Comparison of ENCODE assay signal across 30 cellular contexts in genomic region chr2:104163611-104164157, GRCh38.
"Had no signal": no experiment of that assay in that cellular context is flagged by ENCODE, and none has a peak within 500 bp of the region (broad histone marks: within the 10 kb centered on the region; RNA-seq: fewer than 3 reads in every experiment).

No MANE protein-coding gene starts in this region.

- FAIRE-seq: keratinocyte, small intestine had no signal

- H3K4me3 ChIP-seq: adrenal gland, breast epithelium, esophagus muscularis mucosa, gastrocnemius medialis, ovary, sigmoid colon, transverse colon had no signal

- H3K27me3 Mint-ChIP-seq: activated B cell treated with CpG ODN at 0.5 μM for 24 hours; activated naive CD8-positive, alpha-beta T cell treated with anti-CD3 and anti-CD28 coated beads for 36 hours; central memory CD8-positive, alpha-beta T cell; dendritic cell treated with granulocyte-macrophage colony-stimulating factor and Interleukin-4, amounts not matched to agents 40 ng/mL and 50 ng/mL, for 4 days had no signal

- DNase-seq: activated B cell treated with CpG ODN at 0.5 μM for 24 hours; activated CD8-positive, alpha-beta memory T cell treated with anti-CD3 and anti-CD28 coated beads for 24 hours; activated CD8-positive, alpha-beta memory T cell treated with anti-CD3 and anti-CD28 coated beads, Interleukin-2, amount 50 U/mL, for 4 hours; activated effector memory CD4-positive, alpha-beta T cell treated with anti-CD3 and anti-CD28 coated beads, Interleukin-2, amount 50 U/mL, for 16 hours; activated naive CD4-positive, alpha-beta T cell treated with anti-CD3 and anti-CD28 coated beads for 36 hours; activated naive CD8-positive, alpha-beta T cell treated with anti-CD3 and anti-CD28 coated beads for 36 hours; activated T-cell treated with anti-CD3 and anti-CD28 coated beads, Interleukin-2, amount 50 U/mL, for 1 hour; adrenal gland; aorta; endodermal cell; gastrocnemius medialis; glutamatergic neuron; left cardiac atrium; left ventricle myocardium superior; mammary epithelial cell; ovary; sigmoid colon; small intestine; stimulated activated CD4-positive, alpha-beta T cell treated with anti-CD3 and anti-CD28 coated beads, Interleukin-2, amount 100 ng/mL, for 24 hours; stimulated activated naive CD4-positive, alpha-beta T cell; T-helper 2 cell; transverse colon had no signal

- H3K4me3 Mint-ChIP-seq: activated B cell treated with CpG ODN at 0.5 μM for 24 hours; activated naive CD4-positive, alpha-beta T cell treated with anti-CD3 and anti-CD28 coated beads for 36 hours; activated naive CD8-positive, alpha-beta T cell treated with anti-CD3 and anti-CD28 coated beads for 36 hours; activated T-helper 1 cell treated with anti-CD3 and anti-CD28 coated beads, Interleukin-12 subunit alpha, Interleukin-12 subunit beta, Interleukin-2, Interleukin-4 antibody, amounts not matched to agents 30 ng/mL and 10 ng/mL and 1 ng/mL, durations not matched to agents 14 hours and 24 hours and 36 hours; central memory CD8-positive, alpha-beta T cell; dendritic cell treated with granulocyte-macrophage colony-stimulating factor and Interleukin-4, amounts not matched to agents 40 ng/mL and 50 ng/mL, for 4 days; endodermal cell; nephron had no signal

- H3K9me3 ChIP-seq: adrenal gland, breast epithelium, esophagus muscularis mucosa, gastrocnemius medialis, ovary, sigmoid colon, transverse colon had no signal

- H3K4me1 Mint-ChIP-seq: activated B cell treated with CpG ODN at 0.5 μM for 24 hours; activated naive CD8-positive, alpha-beta T cell treated with anti-CD3 and anti-CD28 coated beads for 36 hours; central memory CD8-positive, alpha-beta T cell; endodermal cell; nephron had no signal

- H3K27ac ChIP-seq: adrenal gland, breast epithelium, esophagus muscularis mucosa, gastrocnemius medialis, ovary, sigmoid colon, transverse colon had no signal

- H3K27ac Mint-ChIP-seq: activated B cell treated with CpG ODN at 0.5 μM for 24 hours; activated naive CD4-positive, alpha-beta T cell treated with anti-CD3 and anti-CD28 coated beads for 36 hours; activated naive CD8-positive, alpha-beta T cell treated with anti-CD3 and anti-CD28 coated beads for 36 hours; activated T-helper 1 cell treated with anti-CD3 and anti-CD28 coated beads, Interleukin-12 subunit alpha, Interleukin-12 subunit beta, Interleukin-2, Interleukin-4 antibody, amounts not matched to agents 30 ng/mL and 10 ng/mL and 1 ng/mL, durations not matched to agents 14 hours and 24 hours and 36 hours; dendritic cell treated with granulocyte-macrophage colony-stimulating factor and Interleukin-4, amounts not matched to agents 40 ng/mL and 50 ng/mL, for 4 days; endodermal cell; nephron; progenitor cell of endocrine pancreas had no signal

- H3K9me3 Mint-ChIP-seq: activated B cell treated with CpG ODN at 0.5 μM for 24 hours; activated naive CD4-positive, alpha-beta T cell treated with anti-CD3 and anti-CD28 coated beads for 36 hours; activated naive CD8-positive, alpha-beta T cell treated with anti-CD3 and anti-CD28 coated beads for 36 hours; activated T-helper 1 cell treated with anti-CD3 and anti-CD28 coated beads, Interleukin-12 subunit alpha, Interleukin-12 subunit beta, Interleukin-2, Interleukin-4 antibody, amounts not matched to agents 30 ng/mL and 10 ng/mL and 1 ng/mL, durations not matched to agents 14 hours and 24 hours and 36 hours; dendritic cell treated with granulocyte-macrophage colony-stimulating factor and Interleukin-4, amounts not matched to agents 40 ng/mL and 50 ng/mL, for 4 days; endodermal cell; nephron had no signal

- H3K36me3 Mint-ChIP-seq: activated naive CD8-positive, alpha-beta T cell treated with anti-CD3 and anti-CD28 coated beads for 36 hours had no signal

- H3K27me3 ChIP-seq: breast epithelium, esophagus muscularis mucosa, gastrocnemius medialis, ovary, sigmoid colon, transverse colon had no signal

- H3K36me3 ChIP-seq: adrenal gland, breast epithelium, esophagus muscularis mucosa, gastrocnemius medialis, ovary, sigmoid colon, transverse colon had no signal
